ENCODE assay signal across 1 cellular context in the genomic region with DNA sequence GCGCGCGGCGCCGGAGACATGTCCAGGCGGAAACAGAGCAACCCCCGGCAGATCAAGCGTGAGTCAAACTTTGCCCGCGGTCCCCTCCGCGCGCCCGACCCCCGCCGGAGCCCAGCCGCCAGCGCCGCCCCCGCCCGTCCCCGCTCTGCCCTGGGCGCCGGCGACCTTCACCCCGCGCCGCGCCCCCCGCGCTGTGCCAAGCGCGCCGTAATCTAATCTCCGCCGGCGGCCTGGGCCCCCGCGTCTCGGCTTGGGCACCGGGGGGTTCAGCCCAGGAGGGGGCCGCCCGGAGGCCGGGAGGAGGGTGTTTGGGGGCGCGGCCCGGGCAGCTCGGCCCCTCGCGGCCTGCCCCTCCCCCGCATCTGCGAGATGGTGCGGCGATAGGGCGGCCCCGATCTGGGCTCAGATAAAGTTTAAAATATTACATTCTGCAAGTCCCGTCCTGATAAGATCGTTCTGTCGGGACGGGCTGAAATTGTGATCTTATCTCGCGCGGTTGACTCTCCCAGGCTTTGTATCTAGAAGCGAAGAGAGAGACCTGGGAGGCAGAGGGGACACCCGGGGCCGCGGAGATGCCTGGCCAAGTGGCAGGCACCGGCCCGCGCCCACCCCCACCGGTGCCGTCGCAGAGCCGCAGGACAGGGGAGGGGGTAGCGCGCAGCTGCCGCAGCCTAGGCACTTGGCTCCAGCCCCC.
TF ChIP-seq lines count a peak whose summit lies in the region.

No MANE protein-coding gene starts in this region.

TF ChIP-seq in IMR-90, 13 proteins besides CTCF, POLR2A, EP300 and RAD21 (continued from another document):
- no peak for TF ChIP-seq CEBPB (IDR thresholded peaks at IDR 0.05; ENCODE audit: low read depth, low read length)
- no peak for TF ChIP-seq SMC3 (IDR thresholded peaks at IDR 0.05; ENCODE audit: low read depth, low read length)
- TF ChIP-seq, protein P1, sequence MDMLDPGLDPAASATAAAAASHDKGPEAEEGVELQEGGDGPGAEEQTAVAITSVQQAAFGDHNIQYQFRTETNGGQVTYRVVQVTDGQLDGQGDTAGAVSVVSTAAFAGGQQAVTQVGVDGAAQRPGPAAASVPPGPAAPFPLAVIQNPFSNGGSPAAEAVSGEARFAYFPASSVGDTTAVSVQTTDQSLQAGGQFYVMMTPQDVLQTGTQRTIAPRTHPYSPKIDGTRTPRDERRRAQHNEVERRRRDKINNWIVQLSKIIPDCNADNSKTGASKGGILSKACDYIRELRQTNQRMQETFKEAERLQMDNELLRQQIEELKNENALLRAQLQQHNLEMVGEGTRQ (IDR thresholded peaks at IDR 0.05; ENCODE audit: low read depth, low read length): no peak
- TF ChIP-seq RCOR1 (IDR thresholded peaks at IDR 0.05; ENCODE audit: insufficient replicate concordance, low read length): no peak
